In the genomic region with DNA sequence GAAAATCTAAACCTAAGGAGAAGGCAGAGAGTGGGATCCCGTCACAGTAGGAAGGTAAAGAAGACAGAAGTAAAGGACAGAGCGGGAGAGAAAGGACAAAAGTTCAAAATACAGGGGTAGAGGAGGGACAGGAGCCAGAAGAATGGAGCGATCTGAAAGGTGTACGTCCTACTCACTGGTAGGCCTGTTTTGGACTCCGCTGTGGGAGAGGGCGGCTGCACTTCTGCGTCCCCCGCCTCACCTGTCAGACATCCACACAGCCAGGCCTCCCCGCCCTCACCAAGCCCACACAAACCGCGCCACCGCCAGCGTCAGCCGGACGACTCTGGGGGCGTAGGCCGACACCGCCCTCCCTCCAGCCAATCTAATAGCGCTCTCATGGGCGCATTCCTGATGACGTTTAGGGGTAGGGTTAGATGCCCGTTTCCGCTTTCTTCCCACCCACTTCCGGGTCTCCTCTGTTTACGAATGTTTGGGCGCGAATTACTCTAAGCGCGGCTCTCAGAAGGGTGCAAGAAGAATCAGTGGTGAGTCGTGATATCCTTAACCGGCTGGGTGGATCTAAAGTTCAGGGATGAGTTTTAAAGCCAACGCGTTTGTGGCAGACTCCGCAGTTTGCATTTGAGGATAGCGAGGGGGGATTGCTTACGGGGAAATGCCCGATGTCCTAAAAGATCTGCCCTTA, we compare ENCODE assay signal across 1 cellular context.
TF ChIP-seq lines count a peak whose summit lies in the region.

A gene with protein sequence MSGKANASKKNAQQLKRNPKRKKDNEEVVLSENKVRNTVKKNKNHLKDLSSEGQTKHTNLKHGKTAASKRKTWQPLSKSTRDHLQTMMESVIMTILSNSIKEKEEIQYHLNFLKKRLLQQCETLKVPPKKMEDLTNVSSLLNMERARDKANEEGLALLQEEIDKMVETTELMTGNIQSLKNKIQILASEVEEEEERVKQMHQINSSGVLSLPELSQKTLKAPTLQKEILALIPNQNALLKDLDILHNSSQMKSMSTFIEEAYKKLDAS (plus strand): TSS at position 444 of the 685 bp plus-strand sequence. CDS start 6,807 bp downstream, outside the sequence.
A gene (minus strand): TSS at position 327 of the 685 bp plus-strand sequence. CDS start 3,787 bp downstream, outside the sequence.

TF ChIP-seq in HEK293, 187 proteins besides CTCF, POLR2A, EP300 and RAD21 (continued from another document and continues in another):
- TF ChIP-seq, protein P1, sequence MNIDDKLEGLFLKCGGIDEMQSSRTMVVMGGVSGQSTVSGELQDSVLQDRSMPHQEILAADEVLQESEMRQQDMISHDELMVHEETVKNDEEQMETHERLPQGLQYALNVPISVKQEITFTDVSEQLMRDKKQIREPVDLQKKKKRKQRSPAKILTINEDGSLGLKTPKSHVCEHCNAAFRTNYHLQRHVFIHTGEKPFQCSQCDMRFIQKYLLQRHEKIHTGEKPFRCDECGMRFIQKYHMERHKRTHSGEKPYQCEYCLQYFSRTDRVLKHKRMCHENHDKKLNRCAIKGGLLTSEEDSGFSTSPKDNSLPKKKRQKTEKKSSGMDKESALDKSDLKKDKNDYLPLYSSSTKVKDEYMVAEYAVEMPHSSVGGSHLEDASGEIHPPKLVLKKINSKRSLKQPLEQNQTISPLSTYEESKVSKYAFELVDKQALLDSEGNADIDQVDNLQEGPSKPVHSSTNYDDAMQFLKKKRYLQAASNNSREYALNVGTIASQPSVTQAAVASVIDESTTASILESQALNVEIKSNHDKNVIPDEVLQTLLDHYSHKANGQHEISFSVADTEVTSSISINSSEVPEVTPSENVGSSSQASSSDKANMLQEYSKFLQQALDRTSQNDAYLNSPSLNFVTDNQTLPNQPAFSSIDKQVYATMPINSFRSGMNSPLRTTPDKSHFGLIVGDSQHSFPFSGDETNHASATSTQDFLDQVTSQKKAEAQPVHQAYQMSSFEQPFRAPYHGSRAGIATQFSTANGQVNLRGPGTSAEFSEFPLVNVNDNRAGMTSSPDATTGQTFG (tag by site-specific recombination; IDR thresholded peaks at IDR 0.05; ENCODE audit: borderline replicate concordance) = no peak
- TF ChIP-seq SP3 (tag by site-specific recombination; IDR thresholded peaks at IDR 0.05) (peak; percentile 97), ZBTB21 (tag by site-specific recombination; IDR thresholded peaks at IDR 0.05) (peak; percentile 80), ZBTB17 (tag by site-specific recombination; IDR thresholded peaks at IDR 0.05) (peak; percentile 84), ZNF146 (tag by site-specific recombination; IDR thresholded peaks at IDR 0.05) (no peak), ZNF473 (tag by site-specific recombination; IDR thresholded peaks at IDR 0.05) (no peak), ZNF324 (tag by site-specific recombination; IDR thresholded peaks at IDR 0.05) (peak; percentile 67; the same call in 1 of the 2 replicates), ZNF585B (tag by site-specific recombination; IDR thresholded peaks at IDR 0.05) (no peak), KLF9 (tag by site-specific recombination; IDR thresholded peaks at IDR 0.05; ENCODE audit: low read depth) (peak; percentile 95), ZNF2 (tag by site-specific recombination; IDR thresholded peaks at IDR 0.05) (peak; percentile 12; the same call in 1 of the 2 replicates), ZNF302 (tag by site-specific recombination; IDR thresholded peaks at IDR 0.05; ENCODE audit: low read depth) (no peak), BCL11B (tag by site-specific recombination; IDR thresholded peaks at IDR 0.05; ENCODE audit: low read depth) (no peak), ZNF433 (tag by site-specific recombination; IDR thresholded peaks at IDR 0.05; ENCODE audit: low read depth) (no peak), ZNF175 (tag by site-specific recombination; IDR thresholded peaks at IDR 0.05) (no peak), ZNF707 (tag by site-specific recombination; IDR thresholded peaks at IDR 0.05) (no peak), ZNF311 (tag by site-specific recombination; IDR thresholded peaks at IDR 0.05; ENCODE audit: borderline replicate concordance) (no peak), ZNF221 (tag by site-specific recombination; IDR thresholded peaks at IDR 0.05; ENCODE audit: borderline replicate concordance) (no peak), ZNF610 (tag by site-specific recombination; IDR thresholded peaks at IDR 0.05; ENCODE audit: borderline replicate concordance) (no peak), ZNF549 (tag by site-specific recombination; IDR thresholded peaks at IDR 0.05) (no peak), ZNF23 (tag by site-specific recombination; IDR thresholded peaks at IDR 0.05; ENCODE audit: borderline replicate concordance) (no peak), ZNF571 (tag by site-specific recombination; IDR thresholded peaks at IDR 0.05) (no peak), ZNF16 (tag by site-specific recombination; IDR thresholded peaks at IDR 0.05; ENCODE audit: low read depth) (no peak), ZNF169 (tag by site-specific recombination; IDR thresholded peaks at IDR 0.05) (no peak), ZNF600 (tag by site-specific recombination; IDR thresholded peaks at IDR 0.05) (peak; percentile 82), SP7 (tag by site-specific recombination; IDR thresholded peaks at IDR 0.05) (peak; percentile 66; the same call in 1 of the 2 replicates), ZNF561 (tag by site-specific recombination; IDR thresholded peaks at IDR 0.05; ENCODE audit: borderline replicate concordance) (peak; percentile 25; the same call in 1 of the 2 replicates), ZNF184 (tag by site-specific recombination; IDR thresholded peaks at IDR 0.05) (no peak), KLF16 (tag by site-specific recombination; IDR thresholded peaks at IDR 0.05) (peak; percentile 96), KLF1 (tag by site-specific recombination; IDR thresholded peaks at IDR 0.05) (peak; percentile 97), ZNF510 (tag by site-specific recombination; IDR thresholded peaks at IDR 0.05; ENCODE audit: insufficient replicate concordance) (no peak), WT1 (tag by site-specific recombination; IDR thresholded peaks at IDR 0.05) (no peak), ZNF843 (tag by site-specific recombination; IDR thresholded peaks at IDR 0.05) (peak; percentile 43), MZF1 (tag by site-specific recombination; IDR thresholded peaks at IDR 0.05; ENCODE audit: borderline replicate concordance) (0 out of 2 replicates have a peak, but pooled peaks have one; percentile 19), ZNF211 (tag by site-specific recombination; IDR thresholded peaks at IDR 0.05; ENCODE audit: low read depth) (no peak), ZNF366 (tag by site-specific recombination; conservative IDR thresholded peaks at IDR 0.05) (peak; percentile 55; the same call in 1 of the 2 replicates), YY1 (tag by site-specific recombination; IDR thresholded peaks at IDR 0.05) (peak; percentile 47; the same call in 1 of the 2 replicates), PRDM1 (tag by site-specific recombination; IDR thresholded peaks at IDR 0.05) (no peak), ZBTB20 (tag by site-specific recombination; IDR thresholded peaks at IDR 0.05) (0 out of 2 replicates have a peak, but pooled peaks have one; percentile 42)
- TF ChIP-seq, protein P2, sequence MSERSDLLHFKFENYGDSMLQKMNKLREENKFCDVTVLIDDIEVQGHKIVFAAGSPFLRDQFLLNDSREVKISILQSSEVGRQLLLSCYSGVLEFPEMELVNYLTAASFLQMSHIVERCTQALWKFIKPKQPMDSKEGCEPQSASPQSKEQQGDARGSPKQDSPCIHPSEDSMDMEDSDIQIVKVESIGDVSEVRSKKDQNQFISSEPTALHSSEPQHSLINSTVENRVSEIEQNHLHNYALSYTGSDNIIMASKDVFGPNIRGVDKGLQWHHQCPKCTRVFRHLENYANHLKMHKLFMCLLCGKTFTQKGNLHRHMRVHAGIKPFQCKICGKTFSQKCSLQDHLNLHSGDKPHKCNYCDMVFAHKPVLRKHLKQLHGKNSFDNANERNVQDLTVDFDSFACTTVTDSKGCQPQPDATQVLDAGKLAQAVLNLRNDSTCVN (tag by site-specific recombination; optimal IDR thresholded peaks at IDR 0.05) = peak; percentile 46
- TF ChIP-seq, protein P3, sequence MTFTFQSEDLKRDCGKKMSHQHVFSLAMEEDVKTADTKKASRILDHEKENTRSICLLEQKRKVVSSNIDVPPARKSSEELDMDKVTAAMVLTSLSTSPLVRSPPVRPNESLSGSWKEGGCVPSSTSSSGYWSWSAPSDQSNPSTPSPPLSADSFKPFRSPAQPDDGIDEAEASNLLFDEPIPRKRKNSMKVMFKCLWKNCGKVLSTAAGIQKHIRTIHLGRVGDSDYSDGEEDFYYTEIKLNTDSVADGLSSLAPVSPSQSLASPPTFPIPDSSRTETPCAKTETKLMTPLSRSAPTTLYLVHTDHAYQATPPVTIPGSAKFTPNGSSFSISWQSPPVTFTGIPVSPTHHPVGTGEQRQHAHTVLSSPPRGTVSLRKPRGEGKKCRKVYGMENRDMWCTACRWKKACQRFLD (tag by site-specific recombination; IDR thresholded peaks at IDR 0.05) = no peak
- TF ChIP-seq, protein P4, sequence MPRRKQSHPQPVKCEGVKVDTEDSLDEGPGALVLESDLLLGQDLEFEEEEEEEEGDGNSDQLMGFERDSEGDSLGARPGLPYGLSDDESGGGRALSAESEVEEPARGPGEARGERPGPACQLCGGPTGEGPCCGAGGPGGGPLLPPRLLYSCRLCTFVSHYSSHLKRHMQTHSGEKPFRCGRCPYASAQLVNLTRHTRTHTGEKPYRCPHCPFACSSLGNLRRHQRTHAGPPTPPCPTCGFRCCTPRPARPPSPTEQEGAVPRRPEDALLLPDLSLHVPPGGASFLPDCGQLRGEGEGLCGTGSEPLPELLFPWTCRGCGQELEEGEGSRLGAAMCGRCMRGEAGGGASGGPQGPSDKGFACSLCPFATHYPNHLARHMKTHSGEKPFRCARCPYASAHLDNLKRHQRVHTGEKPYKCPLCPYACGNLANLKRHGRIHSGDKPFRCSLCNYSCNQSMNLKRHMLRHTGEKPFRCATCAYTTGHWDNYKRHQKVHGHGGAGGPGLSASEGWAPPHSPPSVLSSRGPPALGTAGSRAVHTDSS (tag by site-specific recombination; IDR thresholded peaks at IDR 0.05) = no peak
- TF ChIP-seq, protein P5, sequence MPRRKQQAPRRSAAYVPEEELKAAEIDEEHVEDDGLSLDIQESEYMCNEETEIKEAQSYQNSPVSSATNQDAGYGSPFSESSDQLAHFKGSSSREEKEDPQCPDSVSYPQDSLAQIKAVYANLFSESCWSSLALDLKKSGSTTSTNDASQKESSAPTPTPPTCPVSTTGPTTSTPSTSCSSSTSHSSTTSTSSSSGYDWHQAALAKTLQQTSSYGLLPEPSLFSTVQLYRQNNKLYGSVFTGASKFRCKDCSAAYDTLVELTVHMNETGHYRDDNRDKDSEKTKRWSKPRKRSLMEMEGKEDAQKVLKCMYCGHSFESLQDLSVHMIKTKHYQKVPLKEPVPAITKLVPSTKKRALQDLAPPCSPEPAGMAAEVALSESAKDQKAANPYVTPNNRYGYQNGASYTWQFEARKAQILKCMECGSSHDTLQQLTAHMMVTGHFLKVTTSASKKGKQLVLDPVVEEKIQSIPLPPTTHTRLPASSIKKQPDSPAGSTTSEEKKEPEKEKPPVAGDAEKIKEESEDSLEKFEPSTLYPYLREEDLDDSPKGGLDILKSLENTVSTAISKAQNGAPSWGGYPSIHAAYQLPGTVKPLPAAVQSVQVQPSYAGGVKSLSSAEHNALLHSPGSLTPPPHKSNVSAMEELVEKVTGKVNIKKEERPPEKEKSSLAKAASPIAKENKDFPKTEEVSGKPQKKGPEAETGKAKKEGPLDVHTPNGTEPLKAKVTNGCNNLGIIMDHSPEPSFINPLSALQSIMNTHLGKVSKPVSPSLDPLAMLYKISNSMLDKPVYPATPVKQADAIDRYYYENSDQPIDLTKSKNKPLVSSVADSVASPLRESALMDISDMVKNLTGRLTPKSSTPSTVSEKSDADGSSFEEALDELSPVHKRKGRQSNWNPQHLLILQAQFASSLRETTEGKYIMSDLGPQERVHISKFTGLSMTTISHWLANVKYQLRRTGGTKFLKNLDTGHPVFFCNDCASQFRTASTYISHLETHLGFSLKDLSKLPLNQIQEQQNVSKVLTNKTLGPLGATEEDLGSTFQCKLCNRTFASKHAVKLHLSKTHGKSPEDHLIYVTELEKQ (tag by site-specific recombination; IDR thresholded peaks at IDR 0.05; ENCODE audit: borderline replicate concordance) = no peak
- TF ChIP-seq, protein P6, sequence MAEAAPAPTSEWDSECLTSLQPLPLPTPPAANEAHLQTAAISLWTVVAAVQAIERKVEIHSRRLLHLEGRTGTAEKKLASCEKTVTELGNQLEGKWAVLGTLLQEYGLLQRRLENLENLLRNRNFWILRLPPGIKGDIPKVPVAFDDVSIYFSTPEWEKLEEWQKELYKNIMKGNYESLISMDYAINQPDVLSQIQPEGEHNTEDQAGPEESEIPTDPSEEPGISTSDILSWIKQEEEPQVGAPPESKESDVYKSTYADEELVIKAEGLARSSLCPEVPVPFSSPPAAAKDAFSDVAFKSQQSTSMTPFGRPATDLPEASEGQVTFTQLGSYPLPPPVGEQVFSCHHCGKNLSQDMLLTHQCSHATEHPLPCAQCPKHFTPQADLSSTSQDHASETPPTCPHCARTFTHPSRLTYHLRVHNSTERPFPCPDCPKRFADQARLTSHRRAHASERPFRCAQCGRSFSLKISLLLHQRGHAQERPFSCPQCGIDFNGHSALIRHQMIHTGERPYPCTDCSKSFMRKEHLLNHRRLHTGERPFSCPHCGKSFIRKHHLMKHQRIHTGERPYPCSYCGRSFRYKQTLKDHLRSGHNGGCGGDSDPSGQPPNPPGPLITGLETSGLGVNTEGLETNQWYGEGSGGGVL (tag by site-specific recombination; IDR thresholded peaks at IDR 0.05) = peak; percentile 26; the same call in 1 of the 2 replicates
- TF ChIP-seq, protein P7, sequence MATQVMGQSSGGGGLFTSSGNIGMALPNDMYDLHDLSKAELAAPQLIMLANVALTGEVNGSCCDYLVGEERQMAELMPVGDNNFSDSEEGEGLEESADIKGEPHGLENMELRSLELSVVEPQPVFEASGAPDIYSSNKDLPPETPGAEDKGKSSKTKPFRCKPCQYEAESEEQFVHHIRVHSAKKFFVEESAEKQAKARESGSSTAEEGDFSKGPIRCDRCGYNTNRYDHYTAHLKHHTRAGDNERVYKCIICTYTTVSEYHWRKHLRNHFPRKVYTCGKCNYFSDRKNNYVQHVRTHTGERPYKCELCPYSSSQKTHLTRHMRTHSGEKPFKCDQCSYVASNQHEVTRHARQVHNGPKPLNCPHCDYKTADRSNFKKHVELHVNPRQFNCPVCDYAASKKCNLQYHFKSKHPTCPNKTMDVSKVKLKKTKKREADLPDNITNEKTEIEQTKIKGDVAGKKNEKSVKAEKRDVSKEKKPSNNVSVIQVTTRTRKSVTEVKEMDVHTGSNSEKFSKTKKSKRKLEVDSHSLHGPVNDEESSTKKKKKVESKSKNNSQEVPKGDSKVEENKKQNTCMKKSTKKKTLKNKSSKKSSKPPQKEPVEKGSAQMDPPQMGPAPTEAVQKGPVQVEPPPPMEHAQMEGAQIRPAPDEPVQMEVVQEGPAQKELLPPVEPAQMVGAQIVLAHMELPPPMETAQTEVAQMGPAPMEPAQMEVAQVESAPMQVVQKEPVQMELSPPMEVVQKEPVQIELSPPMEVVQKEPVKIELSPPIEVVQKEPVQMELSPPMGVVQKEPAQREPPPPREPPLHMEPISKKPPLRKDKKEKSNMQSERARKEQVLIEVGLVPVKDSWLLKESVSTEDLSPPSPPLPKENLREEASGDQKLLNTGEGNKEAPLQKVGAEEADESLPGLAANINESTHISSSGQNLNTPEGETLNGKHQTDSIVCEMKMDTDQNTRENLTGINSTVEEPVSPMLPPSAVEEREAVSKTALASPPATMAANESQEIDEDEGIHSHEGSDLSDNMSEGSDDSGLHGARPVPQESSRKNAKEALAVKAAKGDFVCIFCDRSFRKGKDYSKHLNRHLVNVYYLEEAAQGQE (tag by site-specific recombination; IDR thresholded peaks at IDR 0.05) = no peak
